In the genomic region with DNA sequence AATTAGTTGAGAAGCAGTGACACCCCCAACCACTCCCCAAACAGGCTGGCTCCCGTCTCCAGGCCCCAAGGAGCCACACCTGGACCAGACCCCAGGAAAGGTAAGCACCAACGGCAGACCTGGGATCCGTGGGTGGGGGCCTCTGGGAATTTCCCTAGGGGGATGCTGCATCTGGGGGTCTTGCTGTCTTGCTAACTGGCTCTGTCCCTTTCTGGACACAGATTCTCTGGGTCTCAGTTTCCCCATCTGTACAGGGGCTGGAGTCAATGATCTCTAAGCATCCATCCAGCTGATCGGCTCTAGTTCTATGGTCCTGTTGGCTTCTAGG, we compare ENCODE assay signal across 12 cellular contexts. TPM values are rescaled to one million over a fixed set of nuclear protein-coding genes. Genes with fewer than 3 reads are reported as not detected.
DNase-seq lines count a peak whose midpoint lies in the region; ATAC-seq and TF ChIP-seq lines count a peak whose summit lies in the region.
"Had no signal": no experiment of that assay in that cellular context is flagged by ENCODE, and none has a peak within 500 bp of the region (broad histone marks: within the 10 kb centered on the region; RNA-seq: fewer than 3 reads in every experiment).

No MANE protein-coding gene starts in this region.

- BruUV-seq in Caco-2 (replicated peaks; lab: Mats Ljungman, UMichigan): no TSS peak

- 0% methylated on average over 1 of the region's 4 CpGs for WGBS in esophagus muscularis mucosa
- WGBS in thyroid gland, 2 donors: 70 to 71% methylated on average over 2 to 4 of the region's 4 CpGs

- H3K9me3 ChIP-seq in esophagus muscularis mucosa (no peaks in the 10 kb centered on the region), muscle layer of colon (ENCODE audit: low read length) (no peaks in the 10 kb centered on the region), thyroid gland (no peaks in the 10 kb centered on the region), Caco-2 (no peaks in the 10 kb centered on the region), WERI-Rb-1 (ENCODE audit: severe bottlenecking) (no peaks in the 10 kb centered on the region)
- H3K9me3 ChIP-seq: body of pancreas had no signal

- ATAC-seq in HG03135 (IDR thresholded peaks at IDR 0.05; ENCODE audit: unreplicated experiment): no peak

- H3K36me3 Mint-ChIP-seq in Caco-2 (ENCODE audit: insufficient read depth, unreplicated experiment): no peaks in the 10 kb centered on the region
- H3K36me3 Mint-ChIP-seq: memory B cell had no signal

- POLR2A ChIA-PET in Caco-2 (lab: Charles Lee): no interaction called here

- H3K27me3 Mint-ChIP-seq in Caco-2 (ENCODE audit: insufficient read depth, unreplicated experiment): no peaks in the 10 kb centered on the region

- H3K4me1 ChIP-seq in esophagus muscularis mucosa: peaks cover 14 to 33% (median 30%) of the 10 kb centered on the region in 4 donors
- peaks cover 32% of the 10 kb centered on the region for H3K4me1 ChIP-seq in muscle layer of colon (ENCODE audit: insufficient read depth, low read length)
- H3K4me1 ChIP-seq in thyroid gland: peaks cover 0 to 7% of the 10 kb centered on the region in 2 donors
- H3K4me1 ChIP-seq in Caco-2: no peaks in the 10 kb centered on the region
- H3K4me1 ChIP-seq: body of pancreas had no signal

- no peak overlapping the region for H3K4me3 Mint-ChIP-seq in Caco-2 (ENCODE audit: unreplicated experiment)
- H3K4me3 Mint-ChIP-seq: memory B cell had no signal

- H3K4me3 ChIP-seq in WI38 (ENCODE audit: low read depth, low read length): peak overlapping the region; percentile 95
- H3K4me3 ChIP-seq in esophagus muscularis mucosa: peak overlapping the region; percentile 62 to 77 (median 68)
- H3K4me3 ChIP-seq in muscle layer of colon (ENCODE audit: low read depth in 1 of 2, low read length in 2 of 2): peak overlapping the region; percentile 98 to 99
- peak overlapping the region in 1 of 3 donors; percentile 19 for H3K4me3 ChIP-seq in thyroid gland (replicated peaks in 1 of 3)
- H3K4me3 ChIP-seq in Caco-2 (ENCODE audit: low read depth, low read length): no peak overlapping the region
- H3K4me3 ChIP-seq in WERI-Rb-1 (ENCODE audit: low read depth, low read length): no peak overlapping the region
- H3K4me3 ChIP-seq: body of pancreas had no signal

- peak overlapping the region; percentile 94 to 98 (median 96) for H3K27ac ChIP-seq in esophagus muscularis mucosa (replicated peaks in 1 of 4)
- peak overlapping the region; percentile 99 for H3K27ac ChIP-seq in muscle layer of colon (ENCODE audit: low read depth, low read length)
- H3K27ac ChIP-seq in thyroid gland: peak overlapping the region; percentile 14 to 63 (median 46)
- no peak overlapping the region; the same call in 1 of the 2 replicates for H3K27ac ChIP-seq in WERI-Rb-1

- intact Hi-C loops in esophagus muscularis mucosa (cut with DNase I) (no loop called here), thyroid gland (cut with DNase I) (no loop called here), Caco-2 (cut with micrococcal nuclease; ENCODE audit: unreplicated experiment) (no loop called here)

- DNase-seq in esophagus muscularis mucosa (ENCODE audit: extremely low spot score): no peak
- no peak for DNase-seq in thyroid gland
- no peak for DNase-seq in Caco-2
- no peak for DNase-seq in NCI-H2227 (lab: John Stamatoyannopoulos, UW; ENCODE audit: unreplicated experiment)
- DNase-seq in WERI-Rb-1: no peak
- DNase-seq: NCI-H2171 treated with DMSO at 0.1 percent for 48 hours had no signal

- H3K4me1 Mint-ChIP-seq in Caco-2 (ENCODE audit: low read depth, unreplicated experiment): no peaks in the 10 kb centered on the region
- H3K4me1 Mint-ChIP-seq: memory B cell had no signal

- peak overlapping the region; percentile 99 for H3K9ac ChIP-seq in muscle layer of colon (ENCODE audit: low read length)

- H3K27ac Mint-ChIP-seq in Caco-2 (ENCODE audit: unreplicated experiment): no peak overlapping the region
- H3K27ac Mint-ChIP-seq: memory B cell had no signal

- no peaks in the 10 kb centered on the region for H3K9me3 Mint-ChIP-seq in Caco-2 (ENCODE audit: unreplicated experiment)
- H3K9me3 Mint-ChIP-seq: memory B cell had no signal

- no peak for TF ChIP-seq CTCF in WI38 (IDR thresholded peaks at IDR 0.05; ENCODE audit: low read depth, low read length)
- TF ChIP-seq CTCF in esophagus muscularis mucosa (IDR thresholded peaks at IDR 0.05): no peak
- no peak for TF ChIP-seq CTCF in thyroid gland (IDR thresholded peaks at IDR 0.05)
- TF ChIP-seq CTCF in Caco-2 (IDR thresholded peaks at IDR 0.05; ENCODE audit: insufficient read depth in 1 of 2, low read depth in 1 of 2, low read length in 1 of 2, severe bottlenecking in 1 of 2, unreplicated experiment in 1 of 2): no peak
- TF ChIP-seq CTCF in WERI-Rb-1 (IDR thresholded peaks at IDR 0.05; ENCODE audit: low read depth, low read length): no peak

- H3K36me3 ChIP-seq in esophagus muscularis mucosa (peaks cover 0 to 50% (median 43%) of the 10 kb centered on the region in 4 donors), muscle layer of colon (ENCODE audit: insufficient read depth, low read length) (peaks cover 49% of the 10 kb centered on the region), thyroid gland (no peaks in the 10 kb centered on the region), Caco-2 (ENCODE audit: control insufficient read depth, insufficient read depth, low read length) (no peaks in the 10 kb centered on the region), WERI-Rb-1 (no peaks in the 10 kb centered on the region)

- H3K27me3 ChIP-seq in esophagus muscularis mucosa: no peaks in the 10 kb centered on the region
- no peaks in the 10 kb centered on the region for H3K27me3 ChIP-seq in muscle layer of colon (ENCODE audit: control insufficient read depth in 1 of 2, insufficient read depth in 2 of 2, low read length in 2 of 2)
- H3K27me3 ChIP-seq in thyroid gland: no peaks in the 10 kb centered on the region
- no peaks in the 10 kb centered on the region for H3K27me3 ChIP-seq in Caco-2 (replicated peaks; ENCODE audit: control insufficient read depth, insufficient read depth, low read length)
- H3K27me3 ChIP-seq in WERI-Rb-1 (ENCODE audit: insufficient read depth, low read depth, severe bottlenecking): no peaks in the 10 kb centered on the region
- H3K27me3 ChIP-seq: body of pancreas had no signal

- TF ChIP-seq EP300 in esophagus muscularis mucosa (IDR thresholded peaks at IDR 0.05): no peak

- TF ChIP-seq POLR2A in esophagus muscularis mucosa (IDR thresholded peaks at IDR 0.05; ENCODE audit: low read depth): peak; percentile 69
- TF ChIP-seq POLR2A in thyroid gland (IDR thresholded peaks at IDR 0.05): no peak

- CTCF ChIA-PET in Caco-2 (lab: Charles Lee): no interaction called here

RNA-seq across cellular contexts. Expression of gene IL17B, which starts 27.9 kb away (rescaled TPM):
- total RNA-seq in esophagus muscularis mucosa (10 to 100 TPM in 2 of 4 donors, 1 to 10 TPM in 2; 2.5 to 20.3 (median 8.0) TPM), thyroid gland (1 to 10 TPM in 1 of 4 donors, not detected in 3; 1.7 TPM), Caco-2 (2022) (not detected in 2 replicates)
- total RNA-seq: body of pancreas, frontal cortex had no signal

RNA-seq across cellular contexts. Expression of gene PCYOX1L, which starts 49.1 kb away (rescaled TPM):
- total RNA-seq in esophagus muscularis mucosa (1 to 10 TPM; 4.0 to 5.8 (median 4.7) TPM), thyroid gland (1 to 10 TPM; 1.8 to 4.4 (median 2.4) TPM), Caco-2 (2022) (8.7 and 10.4 TPM in 2 replicates)

Comparison
In these comparisons a context has a peak if more than half of its experiments do, and no peak if none do; other contexts are left out.
1. H3K4me3 ChIP-seq: peak in WI38 (single experiment), esophagus muscularis mucosa (4 of 4) and muscle layer of colon (2 of 2); none in Caco-2 (single experiment) and WERI-Rb-1 (single experiment).